ENCODE assay signal across 20 cellular contexts in the genomic region with DNA sequence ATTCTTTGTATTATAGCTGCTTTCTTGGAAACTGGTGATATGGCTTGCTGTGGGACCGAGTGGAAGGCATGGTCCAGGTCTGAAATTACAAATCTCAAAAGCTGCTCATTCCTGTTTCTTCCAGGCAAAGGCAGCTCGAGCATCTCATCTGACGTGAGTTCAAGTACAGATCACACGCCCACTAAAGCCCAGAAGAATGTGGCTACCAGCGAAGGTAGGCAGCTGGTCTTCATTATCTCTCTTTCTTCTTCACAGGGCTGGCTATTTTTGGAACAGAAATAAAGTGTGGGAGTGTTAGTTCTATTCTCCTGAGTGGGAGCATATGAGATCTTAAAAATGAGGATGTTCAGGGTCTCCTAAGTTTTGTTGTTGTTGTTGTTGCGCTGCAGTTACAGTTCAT.
DNase-seq lines count a peak whose midpoint lies in the region; ATAC-seq, FAIRE-seq and TF ChIP-seq lines count a peak whose summit lies in the region.
"Had no signal": no experiment of that assay in that cellular context is flagged by ENCODE, and none has a peak within 500 bp of the region (broad histone marks: within the 10 kb centered on the region; RNA-seq: fewer than 3 reads in every experiment).

No MANE protein-coding gene starts in this region.

- H3K4me1 ChIP-seq in GM23248 (ENCODE audit: insufficient read depth) = peaks cover 17% of the 10 kb centered on the region
- peaks cover 6% of the 10 kb centered on the region for H3K4me1 ChIP-seq in astrocyte (ENCODE audit: insufficient read depth, low read length)

- H3K27me3 ChIP-seq in GM23248 (replicated peaks; ENCODE audit: insufficient read depth) (no peaks in the 10 kb centered on the region), astrocyte (ENCODE audit: insufficient read depth, low read length) (no peaks in the 10 kb centered on the region)

- H3K4me3 ChIP-seq in AG09309 (ENCODE audit: control insufficient read depth, low read depth, low read length) (no peak overlapping the region), GM23248 (no peak overlapping the region), astrocyte (ENCODE audit: insufficient read depth, low read depth, low read length) (no peak overlapping the region)

- no peaks in the 10 kb centered on the region for H3K9me2 ChIP-seq in GM23248 (ENCODE audit: insufficient read depth)

- H3K27me3 Mint-ChIP-seq in astrocyte (ENCODE audit: low read depth, unreplicated experiment) = no peaks in the 10 kb centered on the region
- no peaks in the 10 kb centered on the region for H3K27me3 Mint-ChIP-seq in mesothelial cell of epicardium (ENCODE audit: low read depth)
- H3K27me3 Mint-ChIP-seq: B cell had no signal

- no peak overlapping the region for H3K27ac Mint-ChIP-seq in astrocyte (ENCODE audit: unreplicated experiment)
- H3K27ac Mint-ChIP-seq in mesothelial cell of epicardium = peak overlapping the region; percentile 50
- H3K27ac Mint-ChIP-seq: B cell; CD8-positive, alpha-beta T cell had no signal

- H3K4me3 Mint-ChIP-seq in astrocyte (ENCODE audit: unreplicated experiment) = no peak overlapping the region
- H3K4me3 Mint-ChIP-seq in mesothelial cell of epicardium = no peak overlapping the region
- H3K4me3 Mint-ChIP-seq: B cell; CD8-positive, alpha-beta T cell had no signal

- in situ Hi-C loops in GM23248 (cut with MboI) = no loop called here

- H3K79me2 ChIP-seq in GM23248 (ENCODE audit: insufficient read depth) = peaks cover 63% of the 10 kb centered on the region
- H3K79me2 ChIP-seq in astrocyte (ENCODE audit: insufficient read depth, low read length) = peaks cover 15% of the 10 kb centered on the region

- H3K36me3 ChIP-seq in GM23248 (ENCODE audit: low read depth) (no peaks in the 10 kb centered on the region), astrocyte (ENCODE audit: insufficient read depth, low read length) (no peaks in the 10 kb centered on the region)

- H3K4me1 Mint-ChIP-seq in astrocyte (ENCODE audit: low read depth, unreplicated experiment) (peaks cover 14% of the 10 kb centered on the region), mesothelial cell of epicardium (peaks cover 18% of the 10 kb centered on the region)
- H3K4me1 Mint-ChIP-seq: B cell had no signal

- H3K9me3 ChIP-seq in GM23248 (ENCODE audit: low read depth) = no peaks in the 10 kb centered on the region
- H3K9me3 ChIP-seq in astrocyte (ENCODE audit: insufficient read depth, low read depth, low read length) = no peaks in the 10 kb centered on the region

- H3K4me2 ChIP-seq in GM23248 (ENCODE audit: unreplicated experiment) = peak overlapping the region; percentile 32
- no peak overlapping the region for H3K4me2 ChIP-seq in astrocyte (ENCODE audit: low read length)

- FAIRE-seq in astrocyte (lab: Jason Lieb, UNC) = no peak
- FAIRE-seq: A204.1, G401.6, GM12891, H54 had no signal

- no peak for ATAC-seq in GM19397 (IDR thresholded peaks at IDR 0.05; ENCODE audit: unreplicated experiment)
- ATAC-seq: CD8-positive, alpha-beta T cell had no signal

- H3K36me3 Mint-ChIP-seq in astrocyte (ENCODE audit: low read depth, unreplicated experiment) = peaks cover 7% of the 10 kb centered on the region
- H3K36me3 Mint-ChIP-seq in mesothelial cell of epicardium = peaks cover 18% of the 10 kb centered on the region
- H3K36me3 Mint-ChIP-seq: CD8-positive, alpha-beta T cell had no signal

- H4K20me1 ChIP-seq in GM23248 (ENCODE audit: insufficient read depth) = peaks cover 11% of the 10 kb centered on the region; the same call in 1 of the 2 replicates
- H4K20me1 ChIP-seq in astrocyte (ENCODE audit: insufficient read depth, low read length) = peaks cover 27% of the 10 kb centered on the region

- TF ChIP-seq CTCF in AG09309 (IDR thresholded peaks at IDR 0.05; ENCODE audit: control insufficient read depth, insufficient read depth, low read depth, low read length, missing control alignments) (no peak), astrocyte (IDR thresholded peaks at IDR 0.05; ENCODE audit: insufficient read depth, low read depth, low read length) (no peak), mesothelial cell of epicardium (IDR thresholded peaks at IDR 0.05; ENCODE audit: unreplicated experiment) (no peak)

- no peak overlapping the region for H2AFZ ChIP-seq in GM23248
- H2AFZ ChIP-seq in astrocyte (ENCODE audit: low read depth, low read length) = no peak overlapping the region

- 55 to 58% methylated on average over 6 of the region's 6 CpGs for WGBS in GM23248 (ENCODE audit: low coverage in 1 of 2, low lambda C conversion rate in 2 of 2, missing lambda C conversion rate in 2 of 2), 2 experiments

- peak; percentile 39 for DNase-seq in AG09309 (ENCODE audit: low read depth)
- DNase-seq in GM23248 = peak; percentile 64
- peak; percentile 52 for DNase-seq in astrocyte (ENCODE audit: low read depth)
- DNase-seq in mesothelial cell of epicardium (ENCODE audit: low spot score in 2 of 2, unreplicated experiment in 2 of 2) = no peak
- DNase-seq in HuH-7.5 (ENCODE audit: low spot score) = no peak
- no peak for DNase-seq in NCI-H1694 (lab: John Stamatoyannopoulos, UW)
- DNase-seq: CD8-positive, alpha-beta T cell; DMS79 treated with DMSO at 0.1 percent for 48 hours; NCI-H1105 treated with DMSO at 0.1 percent for 48 hours; NCI-H187; NCI-H446; NK-92 treated with Interleukin-12 subunit alpha and Interleukin-12 subunit beta, amount 100 ng/mL, for 24 hours; RPMI8226; SW 1271 had no signal

- H3K9ac ChIP-seq in GM23248 = peak overlapping the region; percentile 27; the same call in 1 of the 2 replicates
- no peak overlapping the region for H3K9ac ChIP-seq in astrocyte (ENCODE audit: low read length)

- H3F3A ChIP-seq in GM23248 (ENCODE audit: insufficient read depth) = peaks cover 13% of the 10 kb centered on the region

- H3K9me3 Mint-ChIP-seq in astrocyte (ENCODE audit: unreplicated experiment) (peaks cover 3% of the 10 kb centered on the region), mesothelial cell of epicardium (no peaks in the 10 kb centered on the region)

- H3K27ac ChIP-seq in GM23248 = no peak overlapping the region
- no peak overlapping the region for H3K27ac ChIP-seq in astrocyte (ENCODE audit: low read depth, low read length)

Comparison
In these comparisons a context has a peak if more than half of its experiments do, and no peak if none do; other contexts are left out.
1. DNase-seq: peak in AG09309 (single experiment), GM23248 (single experiment) and astrocyte (single experiment); none in mesothelial cell of epicardium (0 of 2), HuH-7.5 (single experiment) and NCI-H1694 (single experiment).